20 cellular contexts compared by ENCODE assay signal in genomic region chr10:103626178-103626577, GRCh38.
"Had no signal": no experiment of that assay in that cellular context is flagged by ENCODE, and none has a peak within 500 bp of the region (broad histone marks: within the 10 kb centered on the region; RNA-seq: fewer than 3 reads in every experiment).

No MANE protein-coding gene starts in this region.

- H3K4me3 ChIP-seq: esophagus muscularis mucosa, hepatocyte, lower lobe of right lung, transverse colon, uterus had no signal

- H3K4me1 Mint-ChIP-seq: activated B cell treated with CpG ODN at 0.5 μM for 24 hours; central memory CD8-positive, alpha-beta T cell; mesothelial cell of epicardium had no signal

- DNase-seq: activated B cell treated with CpG ODN at 0.5 μM for 24 hours; activated CD4-positive, alpha-beta T cell treated with anti-CD3 and anti-CD28 coated beads for 48 hours; activated CD8-positive, alpha-beta T cell treated with anti-CD3 and anti-CD28 coated beads for 36 hours; activated naive CD4-positive, alpha-beta T cell treated with Interleukin-2 at 50 U/mL for 16 hours; activated naive CD8-positive, alpha-beta T cell treated with anti-CD3 and anti-CD28 coated beads, Interleukin-2, amount 10 ng/mL, durations not matched to agents 7 days and 5 days; activated T-cell treated with anti-CD3 and anti-CD28 coated beads, Interleukin-2, amount 50 U/mL, for 1 hour; effector CD8-positive, alpha-beta T cell; left cardiac atrium; lower lobe of right lung; nephron progenitor cell; stimulated activated CD4-positive, alpha-beta T cell treated with anti-CD3 and anti-CD28 coated beads, Interleukin-2, amount 100 ng/mL, for 24 hours; stimulated activated naive CD4-positive, alpha-beta T cell treated with Interleukin-2 at 50 U/mL for 16 hours; transverse colon; uterus had no signal

- H3K4me3 Mint-ChIP-seq: activated B cell treated with CpG ODN at 0.5 μM for 24 hours; activated CD8-positive, alpha-beta T cell treated with anti-CD3 and anti-CD28 coated beads for 36 hours; activated naive CD8-positive, alpha-beta T cell treated with anti-CD3 and anti-CD28 coated beads, Interleukin-2, amount 10 ng/mL, durations not matched to agents 7 days and 5 days; central memory CD8-positive, alpha-beta T cell; mesothelial cell of epicardium; nephron progenitor cell; T-helper 2 cell treated with Interferon-gamma antibody and Interleukin-4, amounts not matched to agents 5 μg/mL and 100 μg/mL, for 36 hours had no signal

- ATAC-seq: activated CD8-positive, alpha-beta T cell treated with anti-CD3 and anti-CD28 coated beads for 36 hours; lower lobe of right lung had no signal

- H3K4me1 ChIP-seq: lower lobe of right lung, uterus had no signal

- H3K27me3 ChIP-seq: esophagus muscularis mucosa, hepatocyte, transverse colon, uterus had no signal

- H3K36me3 ChIP-seq: uterus had no signal

- H3K27me3 Mint-ChIP-seq: activated B cell treated with CpG ODN at 0.5 μM for 24 hours; activated CD8-positive, alpha-beta T cell treated with anti-CD3 and anti-CD28 coated beads for 36 hours; activated naive CD8-positive, alpha-beta T cell treated with anti-CD3 and anti-CD28 coated beads, Interleukin-2, amount 10 ng/mL, durations not matched to agents 7 days and 5 days; central memory CD8-positive, alpha-beta T cell had no signal

- H3K27ac ChIP-seq: esophagus muscularis mucosa, hepatocyte, lower lobe of right lung, transverse colon, uterus had no signal

- H3K27ac Mint-ChIP-seq: activated B cell treated with CpG ODN at 0.5 μM for 24 hours; activated CD8-positive, alpha-beta T cell treated with anti-CD3 and anti-CD28 coated beads for 36 hours; activated naive CD8-positive, alpha-beta T cell treated with anti-CD3 and anti-CD28 coated beads, Interleukin-2, amount 10 ng/mL, durations not matched to agents 7 days and 5 days; activated T-helper 2 cell treated with anti-CD3 and anti-CD28 coated beads, Interferon-gamma antibody, Interleukin-2, Interleukin-4, amounts not matched to agents 10 μg/mL and 5 μg/mL and 100 μg/mL, durations not matched to agents 14 hours and 24 hours and 36 hours; mesothelial cell of epicardium; nephron progenitor cell; T-helper 2 cell treated with Interferon-gamma antibody and Interleukin-4, amounts not matched to agents 5 μg/mL and 100 μg/mL, for 36 hours had no signal

- H3K9me3 ChIP-seq: esophagus muscularis mucosa, lower lobe of right lung, transverse colon, uterus had no signal

- H3K9me3 Mint-ChIP-seq: activated B cell treated with CpG ODN at 0.5 μM for 24 hours; activated CD8-positive, alpha-beta T cell treated with anti-CD3 and anti-CD28 coated beads for 36 hours; activated naive CD8-positive, alpha-beta T cell treated with anti-CD3 and anti-CD28 coated beads, Interleukin-2, amount 10 ng/mL, durations not matched to agents 7 days and 5 days; activated T-helper 2 cell treated with anti-CD3 and anti-CD28 coated beads, Interferon-gamma antibody, Interleukin-2, Interleukin-4, amounts not matched to agents 10 μg/mL and 5 μg/mL and 100 μg/mL, durations not matched to agents 14 hours and 24 hours and 36 hours; central memory CD8-positive, alpha-beta T cell; mesothelial cell of epicardium; nephron progenitor cell; T-helper 2 cell treated with Interferon-gamma antibody and Interleukin-4, amounts not matched to agents 5 μg/mL and 100 μg/mL, for 36 hours had no signal
